ENCODE assay signal across 14 cellular contexts in the genomic region with DNA sequence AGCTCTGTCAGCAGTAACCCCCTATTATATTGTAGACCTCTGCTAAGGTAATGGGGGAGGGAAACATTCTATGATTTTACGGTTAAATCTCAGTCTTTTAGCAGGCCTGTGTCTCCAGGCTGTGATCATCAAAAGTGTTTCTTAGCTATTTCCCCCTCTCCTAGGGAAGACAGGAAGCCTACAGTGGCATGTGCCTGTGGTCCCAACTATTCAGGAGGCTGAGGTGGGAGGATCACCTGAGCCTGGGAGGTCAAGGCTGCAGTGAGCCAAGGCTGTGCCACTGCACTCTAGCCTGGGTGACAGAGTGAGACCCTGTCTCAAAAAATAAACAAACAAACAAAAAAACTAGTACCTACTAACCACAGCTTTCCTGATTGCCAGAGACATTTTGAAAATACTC.
DNase-seq lines count a peak whose midpoint lies in the region; ATAC-seq and TF ChIP-seq lines count a peak whose summit lies in the region.
"Had no signal": no experiment of that assay in that cellular context is flagged by ENCODE, and none has a peak within 500 bp of the region (broad histone marks: within the 10 kb centered on the region; RNA-seq: fewer than 3 reads in every experiment).

No MANE protein-coding gene starts in this region.

- no peak for TF ChIP-seq POLR2A in thyroid gland (IDR thresholded peaks at IDR 0.05)

- intact Hi-C loops in heart right ventricle (cut with DNase I) (no loop called here), left cardiac atrium (cut with DNase I) (no loop called here), thyroid gland (cut with DNase I) (no loop called here)

- H3K9me3 Mint-ChIP-seq in neural crest cell: peaks cover 5% of the 10 kb centered on the region
- H3K9me3 Mint-ChIP-seq: CD4-positive, CD25-positive, alpha-beta regulatory T cell had no signal

- WGBS in heart right ventricle, 2 donors: 94 to 97% methylated on average over 1 of the region's 1 CpG
- WGBS in thyroid gland, 2 donors: 92 to 94% methylated on average over 1 of the region's 1 CpG

- H3K27me3 Mint-ChIP-seq in neural crest cell (ENCODE audit: low read depth): no peaks in the 10 kb centered on the region
- H3K27me3 Mint-ChIP-seq: CD4-positive, CD25-positive, alpha-beta regulatory T cell had no signal

- H3K4me1 ChIP-seq in heart right ventricle (peaks cover 4 to 21% (median 14%) of the 10 kb centered on the region in 9 donors), thyroid gland (peaks cover 17 to 23% of the 10 kb centered on the region in 2 donors)
- H3K4me1 ChIP-seq: HAP-1 had no signal

- peak overlapping the region in 7 of 10 donors; percentile 46 to 84 (median 72) for H3K27ac ChIP-seq in heart right ventricle
- H3K27ac ChIP-seq in thyroid gland: peak overlapping the region; percentile 72 to 74 (median 73)
- H3K27ac ChIP-seq: BLaER1 treated with 17β-estradiol and CSF1 and Interleukin-3, amounts not matched to agents 10 nM and 100 nM had no signal

- no peak overlapping the region for H3K4me3 Mint-ChIP-seq in neural crest cell
- H3K4me3 Mint-ChIP-seq: CD4-positive, CD25-positive, alpha-beta regulatory T cell had no signal

- peak overlapping the region; percentile 9 for H3K27ac Mint-ChIP-seq in neural crest cell (ENCODE audit: unreplicated experiment)
- H3K27ac Mint-ChIP-seq: CD4-positive, CD25-positive, alpha-beta regulatory T cell had no signal

- no peaks in the 10 kb centered on the region for H3K9me3 ChIP-seq in heart right ventricle
- H3K9me3 ChIP-seq in thyroid gland: no peaks in the 10 kb centered on the region
- H3K9me3 ChIP-seq: BLaER1 treated with 17β-estradiol and CSF1 and Interleukin-3, amounts not matched to agents 10 nM and 100 nM; HAP-1 had no signal

- H3K4me3 ChIP-seq in heart right ventricle (no peak overlapping the region), thyroid gland (replicated peaks in 1 of 3) (no peak overlapping the region)
- H3K4me3 ChIP-seq: BLaER1 treated with 17β-estradiol and CSF1 and Interleukin-3, amounts not matched to agents 10 nM and 100 nM; GM12878; HAP-1 had no signal

- peaks cover 29% of the 10 kb centered on the region for H3K36me3 Mint-ChIP-seq in neural crest cell (ENCODE audit: low read depth)

- in situ Hi-C loops in GM13977 (cut with MboI; ENCODE audit: low pct_unique_long_range_greater_than_20kb, low sequenced_read_pairs, unreplicated experiment): no loop called here

- no peak for TF ChIP-seq CTCF in heart right ventricle (IDR thresholded peaks at IDR 0.05)
- TF ChIP-seq CTCF in neural crest cell (conservative IDR thresholded peaks at IDR 0.05): no peak
- no peak for TF ChIP-seq CTCF in thyroid gland (IDR thresholded peaks at IDR 0.05)
- TF ChIP-seq CTCF in GM13977 (IDR thresholded peaks at IDR 0.05; ENCODE audit: extremely low read depth, insufficient read depth, missing control alignments): no peak

- H3K36me3 ChIP-seq in heart right ventricle (peaks cover 0 to 82% (median 15%) of the 10 kb centered on the region in 9 donors), thyroid gland (peaks cover 0 to under 1% of the 10 kb centered on the region in 2 donors)

- DNase-seq in heart right ventricle (no peak), left cardiac atrium (no peak), neural crest cell (ENCODE audit: low read depth, low spot score) (no peak), thyroid gland (no peak), GM13977 (ENCODE audit: low spot score) (no peak), middle frontal gyrus (ENCODE audit: extremely low spot score, low spot score) (no peak)
- DNase-seq: 8988T; ACHN; CD4-positive, CD25-positive, alpha-beta regulatory T cell; DMS53 had no signal

- peaks cover 7% of the 10 kb centered on the region for H3K4me1 Mint-ChIP-seq in neural crest cell

- H3K27me3 ChIP-seq in heart right ventricle: no peaks in the 10 kb centered on the region
- no peaks in the 10 kb centered on the region for H3K27me3 ChIP-seq in thyroid gland
- H3K27me3 ChIP-seq: BLaER1 treated with 17β-estradiol and CSF1 and Interleukin-3, amounts not matched to agents 10 nM and 100 nM had no signal

- ATAC-seq in heart right ventricle: peak in 1 of 8 donors; percentile 18
- no peak for ATAC-seq in left cardiac atrium
- peak; percentile 62 for ATAC-seq in SK-N-SH treated with all-trans-retinoic acid at 6 μM for 48 hours
- ATAC-seq: GM12878 had no signal

TF ChIP-seq in SK-N-SH treated with all-trans-retinoic acid at 6 μM for 48 hours, 23 proteins besides CTCF, POLR2A, EP300 and RAD21:
- TF ChIP-seq SNAI2 (CRISPR knock-in tag; IDR thresholded peaks at IDR 0.05) (no peak), PPARA (CRISPR knock-in tag; IDR thresholded peaks at IDR 0.05; ENCODE audit: borderline replicate concordance) (no peak), TOX (CRISPR knock-in tag; IDR thresholded peaks at IDR 0.05; ENCODE audit: borderline replicate concordance) (no peak), ZNF565 (CRISPR knock-in tag; conservative IDR thresholded peaks at IDR 0.05; ENCODE audit: low read depth) (no peak), ZFP30 (CRISPR knock-in tag; IDR thresholded peaks at IDR 0.05) (no peak), ISL1 (CRISPR knock-in tag; IDR thresholded peaks at IDR 0.05) (no peak), CSDC2 (CRISPR knock-in tag; IDR thresholded peaks at IDR 0.05) (no peak), ARNTL (CRISPR knock-in tag; IDR thresholded peaks at IDR 0.05; ENCODE audit: borderline replicate concordance, low read depth) (no peak), ZC3H10 (CRISPR knock-in tag; IDR thresholded peaks at IDR 0.05) (no peak)
- TF ChIP-seq, protein P1, sequence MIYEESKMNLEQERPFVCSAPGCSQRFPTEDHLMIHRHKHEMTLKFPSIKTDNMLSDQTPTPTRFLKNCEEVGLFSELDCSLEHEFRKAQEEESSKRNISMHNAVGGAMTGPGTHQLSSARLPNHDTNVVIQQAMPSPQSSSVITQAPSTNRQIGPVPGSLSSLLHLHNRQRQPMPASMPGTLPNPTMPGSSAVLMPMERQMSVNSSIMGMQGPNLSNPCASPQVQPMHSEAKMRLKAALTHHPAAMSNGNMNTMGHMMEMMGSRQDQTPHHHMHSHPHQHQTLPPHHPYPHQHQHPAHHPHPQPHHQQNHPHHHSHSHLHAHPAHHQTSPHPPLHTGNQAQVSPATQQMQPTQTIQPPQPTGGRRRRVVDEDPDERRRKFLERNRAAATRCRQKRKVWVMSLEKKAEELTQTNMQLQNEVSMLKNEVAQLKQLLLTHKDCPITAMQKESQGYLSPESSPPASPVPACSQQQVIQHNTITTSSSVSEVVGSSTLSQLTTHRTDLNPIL (CRISPR knock-in tag; IDR thresholded peaks at IDR 0.05; ENCODE audit: low read depth): no peak
